9 cellular contexts compared by ENCODE assay signal in the genomic region with DNA sequence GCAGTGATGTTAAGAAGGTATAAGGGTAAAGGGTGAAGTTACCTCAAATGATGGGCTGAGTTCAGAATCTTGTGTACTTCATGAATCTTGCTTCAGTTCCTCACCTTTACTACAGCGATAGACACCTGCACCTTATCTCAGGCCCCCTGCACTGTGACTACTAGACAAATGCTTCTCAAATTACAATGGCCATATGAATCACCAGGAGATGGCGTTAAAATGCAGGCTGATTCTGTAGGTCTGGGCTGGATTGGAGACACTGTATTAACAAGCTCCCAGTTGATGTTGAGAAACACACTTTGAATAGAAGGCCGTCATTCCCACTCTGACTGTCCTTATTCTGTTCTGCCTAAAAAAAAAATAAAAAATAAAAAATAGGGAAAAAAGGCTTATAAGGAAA. TPM values are rescaled to one million over a fixed set of nuclear protein-coding genes. Genes with fewer than 3 reads are reported as not detected.
DNase-seq lines count a peak whose midpoint lies in the region; ATAC-seq and TF ChIP-seq lines count a peak whose summit lies in the region.
"Had no signal": no experiment of that assay in that cellular context is flagged by ENCODE, and none has a peak within 500 bp of the region (broad histone marks: within the 10 kb centered on the region; RNA-seq: fewer than 3 reads in every experiment).

No MANE protein-coding gene starts in this region.

- intact Hi-C loops in Right ventricle myocardium inferior (cut with DNase I) (no loop called here), cardiac septum (cut with DNase I) (no loop called here), OCI-LY7 (cut with micrococcal nuclease; ENCODE audit: unreplicated experiment) (no loop called here)

- DNase-seq in Right ventricle myocardium inferior (ENCODE audit: missing footprints) (no peak), cardiac septum (ENCODE audit: low spot score) (no peak), OCI-LY7 (ENCODE audit: low spot score) (peak; percentile 13), fibroblast of mammary gland (ENCODE audit: low read depth) (peak; percentile 80), tibial nerve (ENCODE audit: low spot score in 2 of 2) (peak in 1 of 2 donors; percentile 9), T-cell (no peak), smooth muscle cell (lab: John Stamatoyannopoulos, UW; ENCODE audit: unreplicated experiment) (no peak)
- no peak for DNase-seq in activated T-cell treated with anti-CD3 and anti-CD28 coated beads, Interleukin-2, amount 50 U/mL, for 4 hours
- DNase-seq: DMS153 had no signal

- no peak overlapping the region for H3K27ac ChIP-seq in OCI-LY7 (ENCODE audit: low read depth, low read length, poor library complexity, severe bottlenecking)
- no peak overlapping the region for H3K27ac ChIP-seq in tibial nerve
- no peak overlapping the region for H3K27ac ChIP-seq in smooth muscle cell (ENCODE audit: low read depth)

- TF ChIP-seq CTCF in OCI-LY7 (conservative IDR thresholded peaks at IDR 0.05; ENCODE audit: low read length) (peak; percentile 46), fibroblast of mammary gland (conservative IDR thresholded peaks at IDR 0.05; ENCODE audit: control insufficient read depth, insufficient read depth, low read depth, low read length) (peak; percentile 65), tibial nerve (IDR thresholded peaks at IDR 0.05) (peak in 3 of 5 experiments; percentile 19 to 51 (median 28)), smooth muscle cell (IDR thresholded peaks at IDR 0.05; ENCODE audit: borderline replicate concordance, insufficient read depth, poor library complexity, severe bottlenecking) (no peak)

- peaks cover 77% of the 10 kb centered on the region for H3K36me3 Mint-ChIP-seq in T-cell
- peaks cover 61% of the 10 kb centered on the region for H3K36me3 Mint-ChIP-seq in activated T-cell treated with anti-CD3 and anti-CD28 coated beads, Interleukin-2, amount 50 U/mL, for 4 hours (ENCODE audit: insufficient read depth)

- H3K9me3 ChIP-seq in OCI-LY7 (ENCODE audit: low read length) (no peaks in the 10 kb centered on the region), tibial nerve (no peaks in the 10 kb centered on the region), smooth muscle cell (replicated peaks; ENCODE audit: low read depth) (no peaks in the 10 kb centered on the region)

- POLR2A ChIA-PET in OCI-LY7 (lab: Charles Lee): no interaction called here
- POLR2A ChIA-PET in T-cell (lab: Charles Lee): no interaction called here

- H3K36me3 ChIP-seq in OCI-LY7 (ENCODE audit: insufficient read depth, low read length) (peaks cover 98% of the 10 kb centered on the region), tibial nerve (peaks cover 0 to 95% (median 0%) of the 10 kb centered on the region in 3 donors), smooth muscle cell (ENCODE audit: low read depth) (peaks cover 68% of the 10 kb centered on the region)

- no peak overlapping the region for H3K9ac ChIP-seq in smooth muscle cell (ENCODE audit: low read depth)

- H3K4me1 ChIP-seq in OCI-LY7 (ENCODE audit: insufficient read depth, low read length, poor library complexity, severe bottlenecking) (no peaks in the 10 kb centered on the region), tibial nerve (no peaks in the 10 kb centered on the region), smooth muscle cell (ENCODE audit: low read depth) (no peaks in the 10 kb centered on the region)

- no peak overlapping the region for H3K27ac Mint-ChIP-seq in T-cell

- H3K4me3 ChIP-seq in OCI-LY7 (ENCODE audit: low read depth, low read length, poor library complexity, severe bottlenecking) (no peak overlapping the region), fibroblast of mammary gland (ENCODE audit: control insufficient read depth, low read depth, low read length) (no peak overlapping the region), tibial nerve (no peak overlapping the region), smooth muscle cell (no peak overlapping the region)

- ATAC-seq in Right ventricle myocardium inferior: peak; percentile 23
- ATAC-seq in T-cell (replicated peaks in 1 of 4): no peak
- ATAC-seq in activated T-cell treated with anti-CD3 and anti-CD28 coated beads, Interleukin-2, amount 50 U/mL, for 4 hours: no peak

- H3K27me3 Mint-ChIP-seq in T-cell: no peaks in the 10 kb centered on the region
- H3K27me3 Mint-ChIP-seq in activated T-cell treated with anti-CD3 and anti-CD28 coated beads, Interleukin-2, amount 50 U/mL, for 4 hours (ENCODE audit: low read depth): no peaks in the 10 kb centered on the region

- no peaks in the 10 kb centered on the region for H3K9me2 ChIP-seq in OCI-LY7 (ENCODE audit: insufficient read depth, low read length)

- no peak for TF ChIP-seq EP300 in tibial nerve (IDR thresholded peaks at IDR 0.05)

- no TSS peak for BruUV-seq in OCI-LY7 (replicated peaks; lab: Mats Ljungman, UMichigan)

- peaks cover 8% of the 10 kb centered on the region for H3F3A ChIP-seq in smooth muscle cell (ENCODE audit: low read depth)

- H3K4me3 Mint-ChIP-seq in T-cell: no peak overlapping the region
- no peak overlapping the region for H3K4me3 Mint-ChIP-seq in activated T-cell treated with anti-CD3 and anti-CD28 coated beads, Interleukin-2, amount 50 U/mL, for 4 hours

- CTCF ChIA-PET in OCI-LY7 (lab: Charles Lee; ENCODE audit: unreplicated experiment) (no interaction called here), T-cell (lab: Charles Lee) (interaction anchor here in 1 of 2 donors (1.4 kb wide), 1 partner anchor 464 kb away, joined by 3 read pairs; no protein-coding TSS in a partner anchor)

- H3K9me3 Mint-ChIP-seq in T-cell: peaks cover 0 to 16% (median 0%) of the 10 kb centered on the region in 3 donors
- no peaks in the 10 kb centered on the region for H3K9me3 Mint-ChIP-seq in activated T-cell treated with anti-CD3 and anti-CD28 coated beads, Interleukin-2, amount 50 U/mL, for 4 hours

- 58 to 87% methylated on average over 3 of the region's 3 CpGs for WGBS in tibial nerve, 2 donors
- 89% methylated on average over 3 of the region's 3 CpGs for WGBS in smooth muscle cell (ENCODE audit: low lambda C conversion rate)

- H3K79me2 ChIP-seq in OCI-LY7 (ENCODE audit: insufficient read depth, low read depth, low read length): no peaks in the 10 kb centered on the region
- no peaks in the 10 kb centered on the region for H3K79me2 ChIP-seq in smooth muscle cell (ENCODE audit: low read depth)

- no peak overlapping the region for H2AFZ ChIP-seq in OCI-LY7 (ENCODE audit: low read length)
- no peak overlapping the region for H2AFZ ChIP-seq in smooth muscle cell (ENCODE audit: low read depth)

- H4K20me1 ChIP-seq in OCI-LY7 (ENCODE audit: insufficient read depth, low read length): no peaks in the 10 kb centered on the region
- H4K20me1 ChIP-seq in smooth muscle cell (ENCODE audit: low read depth): peaks cover 21% of the 10 kb centered on the region

- H3K27me3 ChIP-seq in tibial nerve (no peaks in the 10 kb centered on the region), smooth muscle cell (ENCODE audit: low read depth) (no peaks in the 10 kb centered on the region)

- H3K4me2 ChIP-seq in OCI-LY7 (ENCODE audit: low read length): no peak overlapping the region
- no peak overlapping the region for H3K4me2 ChIP-seq in smooth muscle cell

- H3K4me1 Mint-ChIP-seq in T-cell: no peaks in the 10 kb centered on the region
- no peaks in the 10 kb centered on the region for H3K4me1 Mint-ChIP-seq in activated T-cell treated with anti-CD3 and anti-CD28 coated beads, Interleukin-2, amount 50 U/mL, for 4 hours (ENCODE audit: low read depth)

- no peak for TF ChIP-seq POLR2A in tibial nerve (IDR thresholded peaks at IDR 0.05)

RNA-seq across cellular contexts. Expression of a gene that starts 29.8 kb away (rescaled TPM):
- total RNA-seq in Right ventricle myocardium inferior (67.7 TPM), cardiac septum (58.7 TPM), OCI-LY7 (2022) (96.9 and 105 TPM in 2 replicates), tibial nerve (10 to 100 TPM; 27.7 to 64.2 (median 56.9) TPM), T-cell (100 to 1,000 TPM in 3 of 5 donors, 10 to 100 TPM in 2; 26.7 to 134 (median 119) TPM), smooth muscle cell (217 and 226 TPM in 2 replicates)
- total RNA-seq in OCI-LY7 (2014; rRNA removed; shearing (Covaris generic)): 101 and 118 TPM in 2 replicates
- 120 and 126 TPM in 2 replicates for polyA plus RNA-seq in smooth muscle cell
- total RNA-seq in activated T-cell treated with anti-CD3 and anti-CD28 coated beads, Interleukin-2, amount 50 U/mL, for 4 hours: 100 to 1,000 TPM; 229 to 275 (median 259) TPM

Comparison
In these comparisons a context has a peak if more than half of its experiments do, and no peak if none do; other contexts are left out.
1. DNase-seq: peak in OCI-LY7 (single experiment) and fibroblast of mammary gland (single experiment); none in Right ventricle myocardium inferior (single experiment), cardiac septum (single experiment), T-cell (0 of 34), smooth muscle cell (single experiment) and activated T-cell treated with anti-CD3 and anti-CD28 coated beads, Interleukin-2, amount 50 U/mL, for 4 hours (single experiment).